In genomic region chr16:10088380-10088793, GRCh38 we compare ENCODE assay signal across 1 cellular context.
TF ChIP-seq lines count a peak whose summit lies in the region.

No MANE protein-coding gene starts in this region.

TF ChIP-seq in GM23338, 12 proteins besides CTCF, POLR2A, EP300 and RAD21 (continued from another document):
- TF ChIP-seq REST (IDR thresholded peaks at IDR 0.05; ENCODE audit: unreplicated experiment) (no peak), ZNF462 (CRISPR knock-in tag; IDR thresholded peaks at IDR 0.05) (no peak), EZH2phosphoT487 (IDR thresholded peaks at IDR 0.05; ENCODE audit: unreplicated experiment) (no peak), ZNF331 (CRISPR knock-in tag; IDR thresholded peaks at IDR 0.05; ENCODE audit: low read depth) (no peak), ZNF114 (CRISPR knock-in tag; IDR thresholded peaks at IDR 0.05) (no peak), CREB1 (CRISPR knock-in tag; IDR thresholded peaks at IDR 0.05; ENCODE audit: low read depth) (no peak), JUNB (IDR thresholded peaks at IDR 0.05; ENCODE audit: unreplicated experiment) (no peak), ETS1 (IDR thresholded peaks at IDR 0.05) (no peak)
TF ChIP-seq in GM23338: peak in this region for 0.
